In the genomic region with DNA sequence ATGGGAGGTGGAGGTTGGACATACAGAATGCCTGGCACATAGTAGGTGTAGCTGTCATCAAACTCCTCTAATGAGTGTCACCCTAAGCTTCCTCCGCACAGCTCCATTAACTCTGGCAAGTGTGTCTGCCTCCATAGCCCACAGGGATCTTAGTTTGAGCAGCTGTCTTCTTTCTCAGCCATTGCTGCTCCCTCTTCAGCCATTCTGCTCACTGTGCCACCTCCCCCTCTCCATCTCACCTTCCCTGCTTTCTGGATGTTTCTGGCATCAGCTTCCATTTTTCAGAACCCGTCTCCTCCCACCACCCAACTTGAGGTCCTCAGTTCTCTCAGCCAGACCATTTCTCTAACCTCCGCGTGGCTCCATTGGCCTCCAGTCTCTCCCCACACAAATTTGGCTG, we compare ENCODE assay signal across 27 cellular contexts.
"Had no signal": no experiment of that assay in that cellular context is flagged by ENCODE, and none has a peak within 500 bp of the region (broad histone marks: within the 10 kb centered on the region; RNA-seq: fewer than 3 reads in every experiment).

No MANE protein-coding gene starts in this region.

- H3K9me3 ChIP-seq: neutrophil, psoas muscle, right lobe of liver, sigmoid colon, suprapubic skin, testis, tibial artery, transverse colon, upper lobe of right lung, uterus had no signal

- DNase-seq: naive thymus-derived CD4-positive, alpha-beta T cell; natural killer cell; nucleus accumbens; posterior cingulate gyrus; psoas muscle; right cardiac atrium; right lobe of liver; sigmoid colon; small intestine; stimulated activated CD4-positive, alpha-beta T cell treated with anti-CD3 and anti-CD28 coated beads, Interleukin-15, amount 100 ng/mL, for 24 hours; stimulated activated CD4-positive, alpha-beta T cell treated with anti-CD3 and anti-CD28 coated beads, Interleukin-2, amount 100 ng/mL, for 24 hours; stimulated activated CD4-positive, alpha-beta T cell treated with anti-CD3 and anti-CD28 coated beads, Interleukin-2, amount 100 ng/mL, for 48 hours; stimulated activated CD4-positive, alpha-beta T cell treated with anti-CD3 and anti-CD28 coated beads, Interleukin-4, amount 100 ng/mL, for 24 hours; stimulated activated naive B cell treated with anti-CD40 and anti-IgM and Interleukin-4, amounts not matched to agents 10 μg/mL and 1 μg/mL and 100 μg/mL, for 72 hours; stimulated activated naive CD8-positive, alpha-beta T cell treated with anti-CD3 and anti-CD28 coated beads, Interleukin-15, amount 100 ng/mL, for 72 hours; stimulated activated naive CD8-positive, alpha-beta T cell treated with anti-CD3 and anti-CD28 coated beads, Interleukin-15, Interleukin-2, amounts not matched to agents 100 U/mL and 50 U/mL, for 24 hours; substantia nigra; testis; tibial artery; transverse colon; upper lobe of right lung; uterus had no signal

- H2AFZ ChIP-seq: neural progenitor cell, parathyroid adenoma had no signal

- H3K4me2 ChIP-seq: neural progenitor cell had no signal

- ATAC-seq: naive thymus-derived CD4-positive, alpha-beta T cell; natural killer cell; psoas muscle; right cardiac atrium; right lobe of liver; stimulated activated effector memory CD8-positive, alpha-beta T cell treated with anti-CD3 and anti-CD28 coated beads, Interleukin-12 subunit alpha, Interleukin-12 subunit beta, amount 100 ng/mL, for 72 hours; stimulated activated naive B cell treated with anti-CD40 and anti-IgM and Interleukin-4, amounts not matched to agents 10 μg/mL and 1 μg/mL and 100 μg/mL, for 72 hours; stimulated activated naive CD8-positive, alpha-beta T cell treated with anti-CD3 and anti-CD28 coated beads, Interleukin-15, amount 100 ng/mL, for 72 hours; stimulated activated naive CD8-positive, alpha-beta T cell treated with anti-CD3 and anti-CD28 coated beads, Interleukin-15, Interleukin-2, amounts not matched to agents 100 U/mL and 50 U/mL, for 24 hours; upper lobe of right lung had no signal

- H3K27me3 ChIP-seq: neural progenitor cell, right lobe of liver, sigmoid colon, testis, tibial artery, transverse colon, upper lobe of right lung, uterus had no signal

- H3K4me1 ChIP-seq: neural progenitor cell, parathyroid adenoma, psoas muscle, right lobe of liver, sigmoid colon, suprapubic skin, tibial artery, transverse colon, upper lobe of right lung, uterus had no signal

- H3K9ac ChIP-seq: neural progenitor cell, parathyroid adenoma had no signal

- H3K36me3 ChIP-seq: neural progenitor cell, neutrophil, right lobe of liver, sigmoid colon, suprapubic skin, tibial artery, transverse colon, upper lobe of right lung, uterus had no signal

- H3K4me3 ChIP-seq: neural progenitor cell, psoas muscle, right lobe of liver, sigmoid colon, suprapubic skin, testis, tibial artery, transverse colon, upper lobe of right lung, uterus had no signal

- H3K27ac ChIP-seq: neural progenitor cell, neutrophil, parathyroid adenoma, psoas muscle, right lobe of liver, sigmoid colon, suprapubic skin, testis, tibial artery, transverse colon, upper lobe of right lung, uterus had no signal
